In the genomic region with DNA sequence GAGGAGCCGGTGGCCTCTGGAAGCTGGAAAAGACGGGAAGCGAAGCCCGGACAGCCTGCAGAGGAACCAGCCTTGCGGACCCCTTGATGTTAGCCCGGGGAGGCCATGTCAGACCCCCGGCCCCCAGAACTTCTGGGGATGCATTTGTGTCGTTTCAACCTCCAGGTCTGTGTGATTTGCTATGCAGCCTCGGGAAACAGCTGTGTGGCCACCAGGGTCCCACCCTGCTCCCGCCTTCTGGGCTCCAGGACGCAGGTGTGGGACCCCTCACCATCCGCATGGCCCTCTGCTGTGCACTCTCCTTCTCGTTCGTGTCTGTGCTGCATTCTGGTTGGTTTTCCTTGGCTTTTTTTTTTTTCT, we compare ENCODE assay signal across 23 cellular contexts. TPM values are rescaled to one million over a fixed set of nuclear protein-coding genes. Genes with fewer than 3 reads are reported as not detected.
A peak's percentile ranks its signal among the peaks of the same experiment; 100 is the strongest.
DNase-seq lines count a peak whose midpoint lies in the region; ATAC-seq and TF ChIP-seq lines count a peak whose summit lies in the region.
"Had no signal": no experiment of that assay in that cellular context is flagged by ENCODE, and none has a peak within 500 bp of the region (broad histone marks: within the 10 kb centered on the region; RNA-seq: fewer than 3 reads in every experiment).

No MANE protein-coding gene starts in this region.

- H3K27me3 Mint-ChIP-seq in activated naive CD8-positive, alpha-beta T cell treated with anti-CD3 and anti-CD28 coated beads for 36 hours: peaks cover 20% of the 10 kb centered on the region
- peaks cover 26% of the 10 kb centered on the region for H3K27me3 Mint-ChIP-seq in activated naive CD8-positive, alpha-beta T cell treated with anti-CD3 and anti-CD28 coated beads, Interleukin-2, amount 50 U/mL, for 24 hours
- peaks cover 3% of the 10 kb centered on the region for H3K27me3 Mint-ChIP-seq in activated T-helper 17 cell treated with anti-CD3 and anti-CD28 coated beads, Interleukin-2, amount 50 U/mL, for 72 hours
- H3K27me3 Mint-ChIP-seq in progenitor cell of endocrine pancreas: peaks cover 16% of the 10 kb centered on the region

- peaks cover 18% of the 10 kb centered on the region for H3K4me1 Mint-ChIP-seq in activated naive CD8-positive, alpha-beta T cell treated with anti-CD3 and anti-CD28 coated beads for 36 hours
- peaks cover 10% of the 10 kb centered on the region for H3K4me1 Mint-ChIP-seq in activated naive CD8-positive, alpha-beta T cell treated with anti-CD3 and anti-CD28 coated beads, Interleukin-2, amount 50 U/mL, for 24 hours
- H3K4me1 Mint-ChIP-seq in activated T-helper 17 cell treated with anti-CD3 and anti-CD28 coated beads, Interleukin-2, amount 50 U/mL, for 72 hours: peaks cover 14% of the 10 kb centered on the region
- no peaks in the 10 kb centered on the region for H3K4me1 Mint-ChIP-seq in progenitor cell of endocrine pancreas (ENCODE audit: low read depth)

- no peak for TF ChIP-seq CTCF in progenitor cell of endocrine pancreas (IDR thresholded peaks at IDR 0.05; ENCODE audit: unreplicated experiment)

- no peak for ATAC-seq in activated naive CD8-positive, alpha-beta T cell treated with anti-CD3 and anti-CD28 coated beads, Interleukin-2, amount 50 U/mL, for 24 hours
- no peak for ATAC-seq in activated T-helper 17 cell treated with anti-CD3 and anti-CD28 coated beads, Interleukin-2, amount 50 U/mL, for 72 hours (replicated peaks)
- ATAC-seq in GM19397 (IDR thresholded peaks at IDR 0.05; ENCODE audit: unreplicated experiment): no peak
- ATAC-seq: body of pancreas, left lung had no signal

- H3K9me3 Mint-ChIP-seq in activated naive CD8-positive, alpha-beta T cell treated with anti-CD3 and anti-CD28 coated beads for 36 hours: peaks cover 23% of the 10 kb centered on the region
- peaks cover 21% of the 10 kb centered on the region for H3K9me3 Mint-ChIP-seq in activated naive CD8-positive, alpha-beta T cell treated with anti-CD3 and anti-CD28 coated beads, Interleukin-2, amount 50 U/mL, for 24 hours
- peaks cover 3% of the 10 kb centered on the region for H3K9me3 Mint-ChIP-seq in activated T-helper 17 cell treated with anti-CD3 and anti-CD28 coated beads, Interleukin-2, amount 50 U/mL, for 72 hours
- peaks cover 17% of the 10 kb centered on the region for H3K9me3 Mint-ChIP-seq in progenitor cell of endocrine pancreas (ENCODE audit: low read depth)

- H3K27ac Mint-ChIP-seq in activated naive CD8-positive, alpha-beta T cell treated with anti-CD3 and anti-CD28 coated beads for 36 hours: no peak overlapping the region
- H3K27ac Mint-ChIP-seq in activated naive CD8-positive, alpha-beta T cell treated with anti-CD3 and anti-CD28 coated beads, Interleukin-2, amount 50 U/mL, for 24 hours: no peak overlapping the region
- peak overlapping the region; percentile 51 for H3K27ac Mint-ChIP-seq in activated T-helper 17 cell treated with anti-CD3 and anti-CD28 coated beads, Interleukin-2, amount 50 U/mL, for 72 hours
- H3K27ac Mint-ChIP-seq in progenitor cell of endocrine pancreas: peak overlapping the region; percentile 94

- no peak for DNase-seq in activated naive CD8-positive, alpha-beta T cell treated with anti-CD3 and anti-CD28 coated beads for 36 hours
- DNase-seq in activated naive CD8-positive, alpha-beta T cell treated with anti-CD3 and anti-CD28 coated beads, Interleukin-2, amount 50 U/mL, for 24 hours: no peak
- DNase-seq in D341Med (ENCODE audit: low spot score) (peak; percentile 25), progenitor cell of endocrine pancreas (ENCODE audit: low spot score, unreplicated experiment) (no peak), NCI-H446 (lab: John Stamatoyannopoulos, UW) (no peak), NCI-H446 treated with DMSO at 0.1 percent for 48 hours (lab: John Stamatoyannopoulos, UW) (no peak)
- DNase-seq: activated CD4-positive, alpha-beta T cell treated with anti-CD3 and anti-CD28 coated beads for 4 hours; C1 segment of cervical spinal cord; effector memory CD4-positive, alpha-beta T cell; foreskin fibroblast; GM23248; NCI-H1105 treated with DMSO at 0.1 percent for 48 hours; NCI-H2081; SK-N-SH; substantia nigra; upper lobe of right lung had no signal

- H3K4me3 Mint-ChIP-seq in activated naive CD8-positive, alpha-beta T cell treated with anti-CD3 and anti-CD28 coated beads for 36 hours: peak overlapping the region; percentile 48
- H3K4me3 Mint-ChIP-seq in activated naive CD8-positive, alpha-beta T cell treated with anti-CD3 and anti-CD28 coated beads, Interleukin-2, amount 50 U/mL, for 24 hours: no peak overlapping the region
- H3K4me3 Mint-ChIP-seq in activated T-helper 17 cell treated with anti-CD3 and anti-CD28 coated beads, Interleukin-2, amount 50 U/mL, for 72 hours: no peak overlapping the region
- no peak overlapping the region for H3K4me3 Mint-ChIP-seq in progenitor cell of endocrine pancreas (ENCODE audit: low read depth)

- H3K36me3 Mint-ChIP-seq in activated naive CD8-positive, alpha-beta T cell treated with anti-CD3 and anti-CD28 coated beads for 36 hours: peaks cover 17% of the 10 kb centered on the region
- no peaks in the 10 kb centered on the region for H3K36me3 Mint-ChIP-seq in activated naive CD8-positive, alpha-beta T cell treated with anti-CD3 and anti-CD28 coated beads, Interleukin-2, amount 50 U/mL, for 24 hours (ENCODE audit: low read depth)
- H3K36me3 Mint-ChIP-seq in activated T-helper 17 cell treated with anti-CD3 and anti-CD28 coated beads, Interleukin-2, amount 50 U/mL, for 72 hours (ENCODE audit: low read depth): no peaks in the 10 kb centered on the region
- peaks cover 3% of the 10 kb centered on the region for H3K36me3 Mint-ChIP-seq in progenitor cell of endocrine pancreas (ENCODE audit: insufficient read depth)

RNA-seq across cellular contexts. Expression of a gene that starts 13.3 kb away (rescaled TPM):
- under 1 TPM; 0.08 to 0.40 TPM for total RNA-seq in activated naive CD8-positive, alpha-beta T cell treated with anti-CD3 and anti-CD28 coated beads for 36 hours
- 1 to 10 TPM; 1.1 to 9.8 TPM for total RNA-seq in activated T-helper 17 cell treated with anti-CD3 and anti-CD28 coated beads, Interleukin-2, amount 50 U/mL, for 72 hours
- total RNA-seq in progenitor cell of endocrine pancreas: 1.3 and 1.4 TPM in 2 replicates
- total RNA-seq: body of pancreas, GM23248, MCF 10A had no signal

RNA-seq across cellular contexts. Expression of a gene that starts 36.5 kb away (rescaled TPM):
- total RNA-seq in activated naive CD8-positive, alpha-beta T cell treated with anti-CD3 and anti-CD28 coated beads for 36 hours: 10 to 100 TPM; 24.3 TPM
- total RNA-seq in activated T-helper 17 cell treated with anti-CD3 and anti-CD28 coated beads, Interleukin-2, amount 50 U/mL, for 72 hours: 10 to 100 TPM; 13.1 to 77.6 TPM
- not detected in 2 replicates for total RNA-seq in progenitor cell of endocrine pancreas
- total RNA-seq: GM23248, MCF 10A, neural crest cell, OCI-LY7 had no signal

RNA-seq across cellular contexts. Expression of a gene that starts 45.6 kb away (rescaled TPM):
- total RNA-seq in activated naive CD8-positive, alpha-beta T cell treated with anti-CD3 and anti-CD28 coated beads for 36 hours: under 1 TPM in 1 of 2 experiments, not detected in 1; 0.31 TPM
- total RNA-seq in activated T-helper 17 cell treated with anti-CD3 and anti-CD28 coated beads, Interleukin-2, amount 50 U/mL, for 72 hours: 1 to 10 TPM in 1 of 2 donors, under 1 TPM in 1; 0.35 to 4.1 TPM
- total RNA-seq in progenitor cell of endocrine pancreas: 0.51 and 0.84 TPM in 2 replicates
- total RNA-seq: body of pancreas, GM23248, left lung, MCF 10A, upper lobe of right lung had no signal

RNA-seq across cellular contexts. Expression of a gene that starts 47.3 kb away (rescaled TPM):
- under 1 TPM in 1 of 2 experiments, not detected in 1; 0.20 TPM for total RNA-seq in activated naive CD8-positive, alpha-beta T cell treated with anti-CD3 and anti-CD28 coated beads for 36 hours
- under 1 TPM in 1 of 2 donors, not detected in 1; 0.58 TPM for total RNA-seq in activated T-helper 17 cell treated with anti-CD3 and anti-CD28 coated beads, Interleukin-2, amount 50 U/mL, for 72 hours
- not detected in 2 replicates for total RNA-seq in progenitor cell of endocrine pancreas
- total RNA-seq: body of pancreas, GM23248, MCF 10A, neural crest cell, OCI-LY7, upper lobe of right lung had no signal

Comparison
In these comparisons a context has a peak if more than half of its experiments do, and no peak if none do; other contexts are left out.
1. H3K27ac Mint-ChIP-seq: peak in activated T-helper 17 cell treated with anti-CD3 and anti-CD28 coated beads, Interleukin-2, amount 50 U/mL, for 72 hours (single experiment) and progenitor cell of endocrine pancreas (single experiment); none in activated naive CD8-positive, alpha-beta T cell treated with anti-CD3 and anti-CD28 coated beads for 36 hours (single experiment) and activated naive CD8-positive, alpha-beta T cell treated with anti-CD3 and anti-CD28 coated beads, Interleukin-2, amount 50 U/mL, for 24 hours (single experiment).
2. RNA of a gene that starts 36.5 kb away (total RNA-seq): 13.1 to 77.6 TPM in activated T-helper 17 cell treated with anti-CD3 and anti-CD28 coated beads, Interleukin-2, amount 50 U/mL, for 72 hours and 24.3 TPM in activated naive CD8-positive, alpha-beta T cell treated with anti-CD3 and anti-CD28 coated beads for 36 hours; not detected in progenitor cell of endocrine pancreas; every median in the first group is over 10 times any median in the second.